ENCODE assay signal across 1 cellular context in the genomic region with DNA sequence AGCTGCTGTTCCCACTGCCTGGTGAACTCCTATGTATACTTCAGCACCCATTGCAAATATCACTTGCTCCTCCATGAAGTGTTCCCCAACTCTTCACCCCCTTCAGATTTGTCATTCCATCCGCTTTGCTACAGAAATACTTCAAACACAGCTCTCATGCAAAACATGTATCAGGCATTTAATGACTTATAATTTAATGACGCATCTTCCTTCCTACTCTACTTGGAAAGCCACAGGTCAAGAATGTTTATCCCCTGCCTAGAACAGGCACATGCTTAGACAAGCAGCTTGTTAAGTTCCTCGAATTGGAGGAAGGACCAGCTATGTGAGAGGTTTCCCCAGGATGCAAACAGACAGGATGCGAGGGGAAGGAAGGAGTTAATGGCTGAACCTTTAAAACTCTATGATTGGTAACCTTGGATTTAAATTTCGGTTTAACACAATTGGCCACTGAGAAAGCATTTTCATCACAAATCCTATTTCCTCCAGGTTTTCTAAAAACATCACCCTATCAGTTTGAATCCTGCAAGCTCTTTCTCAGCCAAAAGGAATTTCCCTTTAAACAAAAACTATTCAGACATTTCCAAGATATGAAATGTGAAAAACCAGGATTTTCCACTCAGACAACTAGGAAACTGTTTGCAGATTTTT.
TF ChIP-seq lines count a peak whose summit lies in the region.

No MANE protein-coding gene starts in this region.

TF ChIP-seq in liver, 16 proteins besides CTCF, POLR2A, EP300 and RAD21 (continued from another document):
- TF ChIP-seq HNF4A (conservative IDR thresholded peaks at IDR 0.05) (no peak), TAF1 (conservative IDR thresholded peaks at IDR 0.05) (no peak), NR2F2 (IDR thresholded peaks at IDR 0.05) (peak; percentile 90), SP1 (IDR thresholded peaks at IDR 0.05) (peak; percentile 20)
